ENCODE assay signal across 1 cellular context in genomic region chr14:91898256-91898843, GRCh38.
TF ChIP-seq lines count a peak whose summit lies in the region.

No MANE protein-coding gene starts in this region.

TF ChIP-seq in GM23338, 12 proteins besides CTCF, POLR2A, EP300 and RAD21 (continued from another document):
- TF ChIP-seq ZNF462 (CRISPR knock-in tag; IDR thresholded peaks at IDR 0.05) (no peak), POLR2AphosphoS5 (IDR thresholded peaks at IDR 0.05; ENCODE audit: low read depth) (no peak), REST (IDR thresholded peaks at IDR 0.05; ENCODE audit: unreplicated experiment) (no peak), ETS1 (IDR thresholded peaks at IDR 0.05) (no peak), JUNB (IDR thresholded peaks at IDR 0.05; ENCODE audit: unreplicated experiment) (no peak)
